Comparison of ENCODE assay signal across 11 cellular contexts in the genomic region with DNA sequence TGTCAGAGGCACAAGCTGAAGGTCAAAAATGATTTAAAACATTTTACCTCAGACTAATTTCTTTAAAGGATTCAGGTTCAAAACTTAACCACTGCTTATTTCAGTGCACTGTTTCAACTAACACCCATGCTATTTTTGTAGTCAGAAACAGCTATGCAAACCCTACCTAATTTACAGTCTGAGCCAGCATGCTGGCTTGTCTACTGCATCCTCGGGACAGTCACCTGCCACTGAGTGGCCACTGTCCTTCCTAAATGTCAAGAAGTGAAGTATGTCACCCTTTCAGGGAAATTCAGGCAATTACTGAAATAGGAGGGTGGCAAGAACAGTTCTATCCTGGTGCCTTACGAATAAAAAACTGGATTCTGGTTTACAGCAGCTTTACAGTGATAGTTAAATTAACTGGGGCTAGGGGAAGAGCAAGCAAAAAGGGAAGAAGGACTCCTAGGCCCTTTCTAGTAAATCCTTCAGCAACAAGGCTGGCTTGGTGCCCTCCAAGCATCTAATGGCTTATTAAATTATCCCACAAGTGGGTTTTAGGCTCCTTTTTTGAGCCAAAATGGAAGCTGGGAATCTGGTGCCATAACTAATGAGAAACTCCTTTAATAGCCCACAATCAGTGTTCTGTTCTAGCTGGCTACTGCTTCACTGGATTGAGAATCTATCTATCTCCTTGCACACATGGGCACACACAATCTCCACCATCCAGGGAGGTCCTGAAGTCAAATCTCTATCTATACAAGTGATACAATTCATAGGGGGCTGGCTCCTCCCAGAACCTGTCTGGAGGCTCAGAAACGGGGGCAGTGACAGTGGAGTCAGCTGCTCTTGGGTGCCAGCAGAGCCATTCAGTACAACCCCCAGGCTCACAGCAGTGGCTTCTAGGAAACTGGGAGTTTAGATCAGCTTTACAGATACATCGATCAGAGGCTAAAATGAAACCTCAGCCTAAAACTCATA. TPM values are rescaled to one million over a fixed set of nuclear protein-coding genes. Genes with fewer than 3 reads are reported as not detected.
DNase-seq lines count a peak whose midpoint lies in the region; ATAC-seq and TF ChIP-seq lines count a peak whose summit lies in the region.
"Had no signal": no experiment of that assay in that cellular context is flagged by ENCODE, and none has a peak within 500 bp of the region (broad histone marks: within the 10 kb centered on the region; RNA-seq: fewer than 3 reads in every experiment).

No MANE protein-coding gene starts in this region.

- CTCF ChIA-PET in CD8-positive, alpha-beta T cell (lab: Charles Lee) = interaction anchor here (1.1 to 28.0 kb wide), 9 partner anchors 8 to 81 kb away, joined by 3 to 1191 read pairs (median 35); a partner anchor contains a TSS
- CTCF ChIA-PET in PC-3 (lab: Charles Lee) = no interaction called here

- no peak overlapping the region for H3K4me2 ChIP-seq in PC-3 (ENCODE audit: low read length)

- POLR2A ChIA-PET in CD8-positive, alpha-beta T cell (lab: Charles Lee) = interaction anchor here (0.6 to 4.7 kb wide), 5 partner anchors 10 to 961 kb away, joined by 3 to 26 read pairs (median 9); no protein-coding TSS in a partner anchor
- POLR2A ChIA-PET in PC-3 (lab: Charles Lee; ENCODE audit: unreplicated experiment) = no interaction called here

- no peaks in the 10 kb centered on the region for H3K9me3 Mint-ChIP-seq in CD8-positive, alpha-beta T cell
- H3K9me3 Mint-ChIP-seq in dendritic cell treated with granulocyte-macrophage colony-stimulating factor and Interleukin-4, amounts not matched to agents 40 ng/mL and 50 ng/mL, for 4 days = no peaks in the 10 kb centered on the region
- H3K9me3 Mint-ChIP-seq in neural crest cell = no peaks in the 10 kb centered on the region

- H3K4me1 ChIP-seq in CD8-positive, alpha-beta T cell (ENCODE audit: insufficient read depth, low read length) = peaks cover 20% of the 10 kb centered on the region
- no peaks in the 10 kb centered on the region for H3K4me1 ChIP-seq in PC-3 (ENCODE audit: insufficient read depth, low read length)

- H3K9me3 ChIP-seq in CD8-positive, alpha-beta T cell (ENCODE audit: low read length) = no peaks in the 10 kb centered on the region
- H3K9me3 ChIP-seq in PC-3 (ENCODE audit: low read length) = no peaks in the 10 kb centered on the region

- H3K36me3 ChIP-seq in CD8-positive, alpha-beta T cell (ENCODE audit: insufficient read depth, low read length) = peaks cover 24% of the 10 kb centered on the region
- H3K36me3 ChIP-seq in PC-3 (ENCODE audit: low read depth, low read length) = peaks cover 36% of the 10 kb centered on the region

- no peak overlapping the region for H3K9ac ChIP-seq in PC-3 (ENCODE audit: low read length)

- no peak overlapping the region for H2AFZ ChIP-seq in PC-3 (ENCODE audit: low read length)

- H3K4me3 Mint-ChIP-seq in CD8-positive, alpha-beta T cell = no peak overlapping the region
- H3K4me3 Mint-ChIP-seq in dendritic cell treated with granulocyte-macrophage colony-stimulating factor and Interleukin-4, amounts not matched to agents 40 ng/mL and 50 ng/mL, for 4 days = no peak overlapping the region
- H3K4me3 Mint-ChIP-seq in neural crest cell = no peak overlapping the region

- no peaks in the 10 kb centered on the region for H3K9me2 ChIP-seq in PC-3 (replicated peaks; ENCODE audit: low read length)

- no peak overlapping the region for H3K4me3 ChIP-seq in CD8-positive, alpha-beta T cell (ENCODE audit: low read depth, low read length)
- no peak overlapping the region for H3K4me3 ChIP-seq in PC-3 (ENCODE audit: low read length)

- peaks cover 44% of the 10 kb centered on the region for H3K4me1 Mint-ChIP-seq in CD8-positive, alpha-beta T cell (ENCODE audit: low read depth)
- H3K4me1 Mint-ChIP-seq in dendritic cell treated with granulocyte-macrophage colony-stimulating factor and Interleukin-4, amounts not matched to agents 40 ng/mL and 50 ng/mL, for 4 days (ENCODE audit: low read depth) = peaks cover 76% of the 10 kb centered on the region
- H3K4me1 Mint-ChIP-seq in neural crest cell = peaks cover 11% of the 10 kb centered on the region

- H3K27ac Mint-ChIP-seq in CD8-positive, alpha-beta T cell = peak overlapping the region; percentile 74
- H3K27ac Mint-ChIP-seq in dendritic cell treated with granulocyte-macrophage colony-stimulating factor and Interleukin-4, amounts not matched to agents 40 ng/mL and 50 ng/mL, for 4 days = peak overlapping the region; percentile 85
- H3K27ac Mint-ChIP-seq in neural crest cell (ENCODE audit: unreplicated experiment) = peak overlapping the region; percentile 20

- TSS peak; percentile 21 for BruUV-seq in PC-3 (replicated peaks; lab: Mats Ljungman, UMichigan)

- no peaks in the 10 kb centered on the region for H4K20me1 ChIP-seq in PC-3 (ENCODE audit: low read length)

- no peaks in the 10 kb centered on the region for H3F3A ChIP-seq in PC-3 (ENCODE audit: low read length, unreplicated experiment)

- peaks cover 64% of the 10 kb centered on the region for H3K36me3 Mint-ChIP-seq in CD8-positive, alpha-beta T cell
- peaks cover 93% of the 10 kb centered on the region for H3K36me3 Mint-ChIP-seq in dendritic cell treated with granulocyte-macrophage colony-stimulating factor and Interleukin-4, amounts not matched to agents 40 ng/mL and 50 ng/mL, for 4 days (ENCODE audit: low read depth)
- H3K36me3 Mint-ChIP-seq in neural crest cell (ENCODE audit: low read depth) = no peaks in the 10 kb centered on the region

- ATAC-seq in CD8-positive, alpha-beta T cell = no peak
- no peak for ATAC-seq in PC-3
- no peak for ATAC-seq in GM21825 (IDR thresholded peaks at IDR 0.05; ENCODE audit: unreplicated experiment)
- ATAC-seq in GM21381 (IDR thresholded peaks at IDR 0.05; ENCODE audit: unreplicated experiment) = no peak

- intact Hi-C loops in CD8-positive, alpha-beta T cell (cut with DNase I, micrococcal nuclease) = no loop called here
- intact Hi-C loops in PC-3 (cut with micrococcal nuclease) = no loop called here
- intact Hi-C loops in dendritic cell treated with granulocyte-macrophage colony-stimulating factor and Interleukin-4, amounts not matched to agents 40 ng/mL and 50 ng/mL, for 4 days (cut with micrococcal nuclease) = no loop called here

- H3K27me3 Mint-ChIP-seq in CD8-positive, alpha-beta T cell (ENCODE audit: low read depth) = no peaks in the 10 kb centered on the region
- H3K27me3 Mint-ChIP-seq in dendritic cell treated with granulocyte-macrophage colony-stimulating factor and Interleukin-4, amounts not matched to agents 40 ng/mL and 50 ng/mL, for 4 days = no peaks in the 10 kb centered on the region
- no peaks in the 10 kb centered on the region for H3K27me3 Mint-ChIP-seq in neural crest cell (ENCODE audit: low read depth)

- no peak overlapping the region for H3K27ac ChIP-seq in CD8-positive, alpha-beta T cell (ENCODE audit: low read depth, low read length)
- H3K27ac ChIP-seq in PC-3 (ENCODE audit: low read length) = no peak overlapping the region

- H3K27me3 ChIP-seq in CD8-positive, alpha-beta T cell (ENCODE audit: insufficient read depth, low read length) = no peaks in the 10 kb centered on the region
- H3K27me3 ChIP-seq in PC-3 (ENCODE audit: low read length) = no peaks in the 10 kb centered on the region

- TF ChIP-seq CTCF in CD8-positive, alpha-beta T cell (IDR thresholded peaks at IDR 0.05) = no peak
- TF ChIP-seq CTCF in PC-3 (conservative IDR thresholded peaks at IDR 0.05; ENCODE audit: low read depth, low read length) (no peak), neural crest cell (conservative IDR thresholded peaks at IDR 0.05) (no peak)

- DNase-seq in CD8-positive, alpha-beta T cell = peak in 1 of 7 experiments; percentile 19
- DNase-seq in PC-3 (no peak), neural crest cell (ENCODE audit: low read depth, low spot score) (no peak), amniotic stem cell (lab: John Stamatoyannopoulos, UW) (no peak), NCI-H1048 (lab: John Stamatoyannopoulos, UW) (no peak)
- DNase-seq: anterior cingulate cortex, NCI-H1105, nucleus accumbens had no signal

- H3K79me2 ChIP-seq in PC-3 (ENCODE audit: low read length) = no peaks in the 10 kb centered on the region

RNA-seq across cellular contexts. Expression of a gene that starts 43.4 kb away (rescaled TPM):
- total RNA-seq in CD8-positive, alpha-beta T cell = 10 to 100 TPM; 48.7 to 48.8 TPM
- total RNA-seq in PC-3 (2014; rRNA removed) = 12.9 and 34.6 TPM in 2 replicates
- total RNA-seq in neural crest cell = 11.3 and 11.8 TPM in 2 replicates

Comparison
In these comparisons a context has a peak if more than half of its experiments do, and no peak if none do; other contexts are left out.
1. H3K27ac Mint-ChIP-seq: peak in every context shown above with its lines; median percentile 85 in dendritic cell treated with granulocyte-macrophage colony-stimulating factor and Interleukin-4, amounts not matched to agents 40 ng/mL and 50 ng/mL, for 4 days; 74 in CD8-positive, alpha-beta T cell; 20 in neural crest cell.